29 cellular contexts compared by ENCODE assay signal in the genomic region with DNA sequence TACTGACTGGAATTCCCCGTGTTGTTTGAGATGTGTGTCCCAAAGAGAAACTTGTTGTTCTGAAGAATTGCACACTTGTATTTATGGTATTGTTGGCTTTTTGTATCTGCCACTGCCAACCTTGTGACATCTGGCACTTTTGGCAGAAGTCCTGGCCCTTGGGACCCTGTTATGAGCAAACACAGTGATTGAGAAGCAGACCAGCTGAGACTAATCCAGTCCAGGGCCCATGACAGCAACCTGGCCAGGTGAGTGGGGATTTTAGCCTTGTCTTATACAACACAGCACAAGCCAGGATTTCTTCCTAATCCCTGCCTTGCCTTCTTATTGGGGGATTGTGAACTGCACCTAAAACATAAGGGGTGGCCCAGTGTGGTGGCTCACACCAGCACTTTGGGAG.
"Had no signal": no experiment of that assay in that cellular context is flagged by ENCODE, and none has a peak within 500 bp of the region (broad histone marks: within the 10 kb centered on the region; RNA-seq: fewer than 3 reads in every experiment).

No MANE protein-coding gene starts in this region.

- FAIRE-seq: bronchial epithelial cell, kidney had no signal

- H3K4me1 Mint-ChIP-seq: activated CD4-positive, alpha-beta T cell treated with anti-CD3 and anti-CD28 coated beads for 36 hours; immature natural killer cell; naive thymus-derived CD8-positive, alpha-beta T cell; stimulated activated naive CD8-positive, alpha-beta T cell treated with anti-CD3 and anti-CD28 coated beads, Interleukin-15, amount 100 ng/mL, for 72 hours had no signal

- H3K9me3 ChIP-seq: colonic mucosa, lower lobe of right lung, upper lobe of left lung, vagina had no signal

- DNase-seq: activated CD4-positive, alpha-beta T cell treated with anti-CD3 and anti-CD28 coated beads for 36 hours; activated CD4-positive, CD25-positive, alpha-beta regulatory T cell; activated naive CD4-positive, alpha-beta T cell; activated T-cell treated with anti-CD3 and anti-CD28 coated beads for 4 hours; activated T-cell treated with anti-CD3 and anti-CD28 coated beads, Interleukin-2, amount 50 U/mL, for 72 hours; colonic mucosa; effector memory CD4-positive, alpha-beta T cell; heart left ventricle; hypothalamus; immature natural killer cell; kidney; lower lobe of right lung; mesenchymal stem cell; naive thymus-derived CD8-positive, alpha-beta T cell; occipital lobe; posterior cingulate gyrus; stimulated activated CD4-positive, alpha-beta T cell treated with anti-CD3 and anti-CD28 coated beads, Interleukin-12 subunit alpha, Interleukin-12 subunit beta, amount 100 ng/mL, for 4 hours; stimulated activated CD4-positive, alpha-beta T cell treated with anti-CD3 and anti-CD28 coated beads, Interleukin-4, amount 100 ng/mL, for 24 hours; stimulated activated naive CD8-positive, alpha-beta T cell treated with anti-CD3 and anti-CD28 coated beads, Interleukin-15, amount 100 ng/mL, for 72 hours; substantia nigra; upper lobe of left lung had no signal

- H3K27me3 ChIP-seq: colonic mucosa, heart left ventricle, upper lobe of left lung, vagina had no signal

- H3K27ac ChIP-seq: colonic mucosa, dorsolateral prefrontal cortex, lower lobe of right lung, upper lobe of left lung, vagina had no signal

- H3K36me3 ChIP-seq: colonic mucosa, heart left ventricle, lower lobe of right lung, upper lobe of left lung, vagina had no signal

- H3K4me3 Mint-ChIP-seq: activated CD4-positive, alpha-beta T cell treated with anti-CD3 and anti-CD28 coated beads for 36 hours; activated T-cell treated with anti-CD3 and anti-CD28 coated beads, Interleukin-2, amount 50 U/mL, for 72 hours; immature natural killer cell; naive thymus-derived CD8-positive, alpha-beta T cell; neural crest cell; stimulated activated effector memory CD8-positive, alpha-beta T cell treated with anti-CD3 and anti-CD28 coated beads, Interleukin-12 subunit alpha, Interleukin-12 subunit beta, amount 100 ng/mL, for 72 hours; stimulated activated naive CD8-positive, alpha-beta T cell treated with anti-CD3 and anti-CD28 coated beads, Interleukin-15, amount 100 ng/mL, for 72 hours had no signal

- H3K4me3 ChIP-seq: colonic mucosa, dorsolateral prefrontal cortex, heart left ventricle, lower lobe of right lung, skin epidermis, upper lobe of left lung, vagina had no signal

- H3K9me3 Mint-ChIP-seq: activated naive CD4-positive, alpha-beta T cell treated with anti-CD3 and anti-CD28 coated beads, Interleukin-2, amount 50 U/mL, for 72 hours; immature natural killer cell had no signal

- H3K27ac Mint-ChIP-seq: activated CD4-positive, alpha-beta T cell treated with anti-CD3 and anti-CD28 coated beads for 36 hours; activated naive CD4-positive, alpha-beta T cell treated with anti-CD3 and anti-CD28 coated beads, Interleukin-2, amount 50 U/mL, for 72 hours; activated T-cell treated with anti-CD3 and anti-CD28 coated beads, Interleukin-2, amount 50 U/mL, for 72 hours; immature natural killer cell; stimulated activated effector memory CD8-positive, alpha-beta T cell treated with anti-CD3 and anti-CD28 coated beads, Interleukin-12 subunit alpha, Interleukin-12 subunit beta, amount 100 ng/mL, for 72 hours had no signal

- H3K36me3 Mint-ChIP-seq: activated naive CD4-positive, alpha-beta T cell treated with anti-CD3 and anti-CD28 coated beads, Interleukin-2, amount 50 U/mL, for 72 hours; stimulated activated effector memory CD8-positive, alpha-beta T cell treated with anti-CD3 and anti-CD28 coated beads, Interleukin-12 subunit alpha, Interleukin-12 subunit beta, amount 100 ng/mL, for 72 hours had no signal

- H3K4me1 ChIP-seq: colonic mucosa, lower lobe of right lung, upper lobe of left lung had no signal

- ATAC-seq: activated CD4-positive, alpha-beta T cell treated with anti-CD3 and anti-CD28 coated beads for 36 hours; activated naive CD4-positive, alpha-beta T cell treated with anti-CD3 and anti-CD28 coated beads, Interleukin-2, amount 50 U/mL, for 72 hours; activated T-cell treated with anti-CD3 and anti-CD28 coated beads, Interleukin-2, amount 50 U/mL, for 72 hours; lower lobe of right lung; naive thymus-derived CD8-positive, alpha-beta T cell; sciatic nerve; stimulated activated effector memory CD8-positive, alpha-beta T cell treated with anti-CD3 and anti-CD28 coated beads, Interleukin-12 subunit alpha, Interleukin-12 subunit beta, amount 100 ng/mL, for 72 hours; stimulated activated naive CD8-positive, alpha-beta T cell treated with anti-CD3 and anti-CD28 coated beads, Interleukin-15, amount 100 ng/mL, for 72 hours had no signal
